ENCODE assay signal across 17 cellular contexts in the genomic region with DNA sequence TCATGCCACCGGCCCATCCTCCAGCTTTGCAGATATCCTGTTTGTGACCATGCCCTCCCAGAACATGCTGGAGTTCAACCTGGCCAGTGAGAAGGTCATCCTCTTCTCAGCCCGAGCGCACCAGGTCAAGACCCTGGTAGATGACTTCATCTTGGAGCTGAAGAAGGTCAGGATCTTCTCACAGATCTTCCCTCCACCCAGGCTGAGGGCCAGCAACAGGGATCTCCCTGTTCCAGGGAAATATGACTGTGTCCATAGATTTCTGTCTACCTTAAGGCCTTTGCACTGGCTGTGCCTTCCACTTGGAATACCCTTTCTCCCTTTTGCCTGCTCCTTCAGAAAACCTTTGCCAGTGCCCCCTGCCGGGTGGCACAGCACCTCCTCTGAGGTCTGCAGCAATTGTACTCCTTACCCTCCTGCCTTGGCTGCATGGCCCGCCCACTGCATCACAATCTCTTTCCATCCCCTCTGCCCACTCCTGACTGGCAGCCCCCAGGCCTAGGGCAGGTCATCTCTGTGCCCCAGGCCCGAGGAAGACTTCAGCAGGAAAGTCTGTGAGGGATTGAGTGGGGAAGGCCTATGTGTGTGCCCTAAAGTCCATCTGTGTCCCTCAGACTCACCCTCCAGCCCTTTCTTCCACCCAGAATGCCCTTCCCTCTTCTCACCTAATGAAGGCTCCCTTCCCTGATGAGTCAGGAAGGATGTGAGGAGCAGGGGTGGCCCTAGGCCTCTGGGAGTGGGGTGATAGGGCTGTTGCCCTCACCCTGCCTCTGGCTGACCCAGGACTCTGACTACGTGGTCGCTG. TPM values are rescaled to one million over a fixed set of nuclear protein-coding genes. Genes with fewer than 3 reads are reported as not detected.
DNase-seq lines count a peak whose midpoint lies in the region; ATAC-seq and TF ChIP-seq lines count a peak whose summit lies in the region.
"Had no signal": no experiment of that assay in that cellular context is flagged by ENCODE, and none has a peak within 500 bp of the region (broad histone marks: within the 10 kb centered on the region; RNA-seq: fewer than 3 reads in every experiment).

No MANE protein-coding gene starts in this region.

- H3K27me3 ChIP-seq in CD4-positive, alpha-beta memory T cell (ENCODE audit: insufficient read depth, low read length) = no peaks in the 10 kb centered on the region

- peaks cover 8 to 40% (median 12%) of the 10 kb centered on the region in 4 donors for H3K4me1 Mint-ChIP-seq in CD4-positive, alpha-beta memory T cell
- H3K4me1 Mint-ChIP-seq in activated T-helper 17 cell treated with anti-CD3 and anti-CD28 coated beads, Interleukin-2, amount 50 U/mL, for 72 hours = peaks cover 4% of the 10 kb centered on the region
- peaks cover 38% of the 10 kb centered on the region for H3K4me1 Mint-ChIP-seq in neural crest cell

- peak overlapping the region; percentile 37 to 87 (median 83) for H3K27ac Mint-ChIP-seq in CD4-positive, alpha-beta memory T cell
- H3K27ac Mint-ChIP-seq in activated T-helper 17 cell treated with anti-CD3 and anti-CD28 coated beads, Interleukin-2, amount 50 U/mL, for 72 hours = peak overlapping the region; percentile 8
- H3K27ac Mint-ChIP-seq in neural crest cell (ENCODE audit: unreplicated experiment) = peak overlapping the region; percentile 96
- H3K27ac Mint-ChIP-seq: activated T-cell treated with anti-CD3 and anti-CD28 coated beads, Interleukin-2, amount 50 U/mL, for 72 hours; stimulated activated naive CD8-positive, alpha-beta T cell treated with anti-CD3 and anti-CD28 coated beads, Interleukin-15, Interleukin-2, amounts not matched to agents 100 ng/mL and 50 ng/mL, for 24 hours had no signal

- H3K4me3 Mint-ChIP-seq in CD4-positive, alpha-beta memory T cell = no peak overlapping the region
- H3K4me3 Mint-ChIP-seq in activated T-helper 17 cell treated with anti-CD3 and anti-CD28 coated beads, Interleukin-2, amount 50 U/mL, for 72 hours = no peak overlapping the region
- no peak overlapping the region for H3K4me3 Mint-ChIP-seq in neural crest cell
- H3K4me3 Mint-ChIP-seq: activated T-cell treated with anti-CD3 and anti-CD28 coated beads, Interleukin-2, amount 50 U/mL, for 72 hours; stimulated activated naive CD8-positive, alpha-beta T cell treated with anti-CD3 and anti-CD28 coated beads, Interleukin-15, Interleukin-2, amounts not matched to agents 100 ng/mL and 50 ng/mL, for 24 hours had no signal

- H3K4me1 ChIP-seq in CD4-positive, alpha-beta memory T cell (ENCODE audit: insufficient read depth, low read length) = peaks cover 16% of the 10 kb centered on the region
- no peaks in the 10 kb centered on the region for H3K4me1 ChIP-seq in HEK293 (ENCODE audit: control insufficient read depth, insufficient read depth, low read length)

- no peaks in the 10 kb centered on the region for H3K9me3 ChIP-seq in CD4-positive, alpha-beta memory T cell (ENCODE audit: control insufficient read depth in 1 of 2, low read length in 2 of 2)
- H3K9me3 ChIP-seq in HEK293 (ENCODE audit: control insufficient read depth, insufficient read depth, low read depth, low read length) = no peaks in the 10 kb centered on the region
- H3K9me3 ChIP-seq: Caco-2 had no signal

- H3K27ac ChIP-seq in CD4-positive, alpha-beta memory T cell (ENCODE audit: low read depth, low read length) = no peak overlapping the region
- no peak overlapping the region for H3K27ac ChIP-seq in HEK293 (ENCODE audit: extremely low read depth, low read depth, low read length)
- H3K27ac ChIP-seq: KMS-11 had no signal

- CTCF ChIA-PET in CD4-positive, alpha-beta memory T cell (lab: Charles Lee; ENCODE audit: partially characterized antibody) = no interaction called here
- CTCF ChIA-PET in HEK293 (lab: Yijun Ruan, JAX) = interaction anchor here (0.7 to 6.3 kb wide), 3 partner anchors 13 to 62 kb away, joined by 3 to 32 read pairs (median 4); no protein-coding TSS in a partner anchor

- H3K36me3 ChIP-seq in CD4-positive, alpha-beta memory T cell (ENCODE audit: insufficient read depth, low read length) = no peaks in the 10 kb centered on the region
- no peaks in the 10 kb centered on the region for H3K36me3 ChIP-seq in HEK293 (ENCODE audit: control insufficient read depth in 2 of 2, insufficient read depth in 1 of 2, low read length in 2 of 2)

- POLR2A ChIA-PET in CD4-positive, alpha-beta memory T cell (lab: Charles Lee; ENCODE audit: partially characterized antibody) = interaction anchor here (1.7 kb wide), 1 partner anchor 28 kb away, joined by 7 read pairs; the partner anchor contains the start of gene ALKBH5
- POLR2A ChIA-PET in HEK293 (lab: Yijun Ruan, JAX) = interaction anchor here (0.8 to 3.9 kb wide), 4 partner anchors 27 to 84 kb away, joined by 3 to 22 read pairs (median 4); partner anchors contain the start of gene ALKBH5

- DNase-seq in CD4-positive, alpha-beta memory T cell = no peak
- no peak for DNase-seq in neural crest cell (ENCODE audit: low read depth, low spot score)
- no peak for DNase-seq in activated T-cell treated with anti-CD3 and anti-CD28 coated beads, Interleukin-2, amount 50 U/mL, for 48 hours
- DNase-seq in stimulated activated CD4-positive, alpha-beta T cell treated with anti-CD3 and anti-CD28 coated beads, Interleukin-1b, Interleukin-23, amount 100 ng/mL, for 48 hours = no peak
- DNase-seq: activated T-cell treated with anti-CD3 and anti-CD28 coated beads, Interleukin-2, amount 50 U/mL, for 72 hours; Caco-2; effector CD4-positive, alpha-beta T cell; kidney glomerular epithelial cell; NCI-H2081 treated with DMSO at 0.1 percent for 48 hours; stimulated activated CD4-positive, alpha-beta T cell treated with anti-CD3 and anti-CD28 coated beads, Interleukin-4, amount 100 ng/mL, for 24 hours; T-helper 1 cell had no signal

- H3K27me3 Mint-ChIP-seq in CD4-positive, alpha-beta memory T cell = no peaks in the 10 kb centered on the region
- H3K27me3 Mint-ChIP-seq in activated T-helper 17 cell treated with anti-CD3 and anti-CD28 coated beads, Interleukin-2, amount 50 U/mL, for 72 hours = no peaks in the 10 kb centered on the region
- H3K27me3 Mint-ChIP-seq in neural crest cell (ENCODE audit: low read depth) = no peaks in the 10 kb centered on the region
- H3K27me3 Mint-ChIP-seq: stimulated activated naive CD8-positive, alpha-beta T cell treated with anti-CD3 and anti-CD28 coated beads, Interleukin-15, Interleukin-2, amounts not matched to agents 100 ng/mL and 50 ng/mL, for 24 hours had no signal

- intact Hi-C loops in CD4-positive, alpha-beta memory T cell (cut with micrococcal nuclease) = no loop called here

- TF ChIP-seq CTCF in HEK293 (tag by site-specific recombination; IDR thresholded peaks at IDR 0.05) (no peak), neural crest cell (conservative IDR thresholded peaks at IDR 0.05) (no peak)

- H3K36me3 Mint-ChIP-seq in CD4-positive, alpha-beta memory T cell = no peaks in the 10 kb centered on the region
- no peaks in the 10 kb centered on the region for H3K36me3 Mint-ChIP-seq in activated T-helper 17 cell treated with anti-CD3 and anti-CD28 coated beads, Interleukin-2, amount 50 U/mL, for 72 hours (ENCODE audit: low read depth)
- no peaks in the 10 kb centered on the region for H3K36me3 Mint-ChIP-seq in neural crest cell (ENCODE audit: low read depth)

- ATAC-seq in activated T-helper 17 cell treated with anti-CD3 and anti-CD28 coated beads, Interleukin-2, amount 50 U/mL, for 72 hours (replicated peaks) = no peak
- no peak for ATAC-seq in HG02798 (IDR thresholded peaks at IDR 0.05; ENCODE audit: poor library complexity, unreplicated experiment)
- ATAC-seq: activated T-cell treated with anti-CD3 and anti-CD28 coated beads, Interleukin-2, amount 50 U/mL, for 72 hours; right cardiac atrium had no signal

- H3K4me3 ChIP-seq in CD4-positive, alpha-beta memory T cell (ENCODE audit: low read length in 2 of 2) = no peak overlapping the region
- no peak overlapping the region for H3K4me3 ChIP-seq in HEK293 (ENCODE audit: low read depth, low read length)

- no peaks in the 10 kb centered on the region for H3K9me3 Mint-ChIP-seq in CD4-positive, alpha-beta memory T cell
- H3K9me3 Mint-ChIP-seq in activated T-helper 17 cell treated with anti-CD3 and anti-CD28 coated beads, Interleukin-2, amount 50 U/mL, for 72 hours = no peaks in the 10 kb centered on the region
- H3K9me3 Mint-ChIP-seq in neural crest cell = no peaks in the 10 kb centered on the region
- H3K9me3 Mint-ChIP-seq: activated T-cell treated with anti-CD3 and anti-CD28 coated beads, Interleukin-2, amount 50 U/mL, for 72 hours; stimulated activated naive CD8-positive, alpha-beta T cell treated with anti-CD3 and anti-CD28 coated beads, Interleukin-15, Interleukin-2, amounts not matched to agents 100 ng/mL and 50 ng/mL, for 24 hours had no signal

TF ChIP-seq in HEK293, 187 proteins besides CTCF, POLR2A, EP300 and RAD21 (continues in another document):
- 0 out of 2 replicates have a peak, but pooled peaks have one; percentile 20 for TF ChIP-seq ZBTB48 (tag by site-specific recombination; IDR thresholded peaks at IDR 0.05)
- TF ChIP-seq ZBTB8A (tag by site-specific recombination; IDR thresholded peaks at IDR 0.05) = peak; percentile 24; the same call in 1 of the 2 replicates
- TF ChIP-seq ZBTB17 (tag by site-specific recombination; IDR thresholded peaks at IDR 0.05) = 0 out of 2 replicates have a peak, but pooled peaks have one; percentile 10
- 0 out of 2 replicates have a peak, but pooled peaks have one; percentile 19 for TF ChIP-seq EGR2 (tag by site-specific recombination; IDR thresholded peaks at IDR 0.05; ENCODE audit: low read depth)
- TF ChIP-seq SETDB1 (IDR thresholded peaks at IDR 0.05; ENCODE audit: insufficient read length, low read length) = no peak
- 0 out of 2 replicates have a peak, but pooled peaks have one; percentile 20 for TF ChIP-seq ZNF600 (tag by site-specific recombination; IDR thresholded peaks at IDR 0.05)
- peak; percentile 55; the same call in 1 of the 2 replicates for TF ChIP-seq ZNF10 (tag by site-specific recombination; IDR thresholded peaks at IDR 0.05)

RNA-seq across cellular contexts. Expression of gene ALKBH5, which starts 27.3 kb away (rescaled TPM):
- 100 to 1,000 TPM; 119 TPM for total RNA-seq in CD4-positive, alpha-beta memory T cell
- polyA plus RNA-seq in CD4-positive, alpha-beta memory T cell = 100 to 1,000 TPM; 128 to 132 TPM
- 100 to 1,000 TPM; 161 to 255 TPM for total RNA-seq in activated T-helper 17 cell treated with anti-CD3 and anti-CD28 coated beads, Interleukin-2, amount 50 U/mL, for 72 hours
- total RNA-seq in neural crest cell = 104 and 109 TPM in 2 replicates

RNA-seq across cellular contexts. Expression of gene MYO15A, which starts 47.8 kb away (rescaled TPM):
- total RNA-seq in CD4-positive, alpha-beta memory T cell = 1 to 10 TPM; 1.6 to 2.2 TPM
- polyA plus RNA-seq in CD4-positive, alpha-beta memory T cell = under 1 TPM; 0.14 to 0.43 TPM
- 1 to 10 TPM; 1.0 to 6.0 TPM for total RNA-seq in activated T-helper 17 cell treated with anti-CD3 and anti-CD28 coated beads, Interleukin-2, amount 50 U/mL, for 72 hours
- 1.3 and 1.6 TPM in 2 replicates for total RNA-seq in neural crest cell
- total RNA-seq: Caco-2 had no signal

Comparison
In these comparisons a context has a peak if more than half of its experiments do, and no peak if none do; other contexts are left out.
1. H3K27ac Mint-ChIP-seq: peak in every context shown above with its lines; median percentile 96 in neural crest cell; 83 in CD4-positive, alpha-beta memory T cell; 8 in activated T-helper 17 cell treated with anti-CD3 and anti-CD28 coated beads, Interleukin-2, amount 50 U/mL, for 72 hours.